In genomic region chr5:94870496-94871214, GRCh38 we compare ENCODE assay signal across 30 cellular contexts.
DNase-seq lines count a peak whose midpoint lies in the region; ATAC-seq and TF ChIP-seq lines count a peak whose summit lies in the region.
"Had no signal": no experiment of that assay in that cellular context is flagged by ENCODE, and none has a peak within 500 bp of the region (broad histone marks: within the 10 kb centered on the region; RNA-seq: fewer than 3 reads in every experiment).

No MANE protein-coding gene starts in this region.

- H4K20me1 ChIP-seq in GM23338 (replicated peaks; ENCODE audit: insufficient read depth) (no peaks in the 10 kb centered on the region), neural progenitor cell (ENCODE audit: low read depth) (no peaks in the 10 kb centered on the region)

- WGBS in endodermal cell (ENCODE audit: insufficient coverage in 1 of 2, insufficient read length in 1 of 2), 2 experiments, result 81 to 86% methylated on average over 5 to 13 of the region's 13 CpGs

- H3K27me3 Mint-ChIP-seq in GM23338 (ENCODE audit: insufficient read depth, low read depth, poor library complexity) (peaks cover 3% of the 10 kb centered on the region), endodermal cell (ENCODE audit: insufficient read depth) (no peaks in the 10 kb centered on the region), neural progenitor cell (ENCODE audit: insufficient read depth, low read depth) (peaks cover 2% of the 10 kb centered on the region)
- H3K27me3 Mint-ChIP-seq: activated CD8-positive, alpha-beta T cell treated with anti-CD3 and anti-CD28 coated beads for 36 hours had no signal

- H3K36me3 Mint-ChIP-seq in GM23338 (ENCODE audit: low read depth) (no peaks in the 10 kb centered on the region), endodermal cell (ENCODE audit: low read depth) (no peaks in the 10 kb centered on the region), neural progenitor cell (no peaks in the 10 kb centered on the region)
- H3K36me3 Mint-ChIP-seq: activated naive CD4-positive, alpha-beta T cell treated with anti-CD3 and anti-CD28 coated beads, Interleukin-2, amount 50 U/mL, for 72 hours; CD4-positive, alpha-beta memory T cell; immature natural killer cell had no signal

- H3K36me3 ChIP-seq in GM23338 (ENCODE audit: insufficient read depth) (no peaks in the 10 kb centered on the region), endodermal cell (ENCODE audit: control insufficient read depth, insufficient read depth, low read length) (no peaks in the 10 kb centered on the region), neural progenitor cell (no peaks in the 10 kb centered on the region)
- H3K36me3 ChIP-seq: gastrocnemius medialis, HAP-1, Peyer's patch, sigmoid colon had no signal

- no peaks in the 10 kb centered on the region for H3K79me2 ChIP-seq in GM23338 (replicated peaks; ENCODE audit: insufficient read depth)
- no peaks in the 10 kb centered on the region for H3K79me2 ChIP-seq in neural progenitor cell (ENCODE audit: low read depth)

- H3K4me3 Mint-ChIP-seq in GM23338 (no peak overlapping the region), endodermal cell (no peak overlapping the region), neural progenitor cell (no peak overlapping the region)
- H3K4me3 Mint-ChIP-seq: activated CD8-positive, alpha-beta T cell treated with anti-CD3 and anti-CD28 coated beads for 36 hours; B cell; CD4-positive, alpha-beta memory T cell; immature natural killer cell; T-helper 2 cell treated with Interferon-gamma antibody and Interleukin-4, amounts not matched to agents 5 μg/mL and 100 μg/mL, for 36 hours had no signal

- DNase-seq in GM23338 (ENCODE audit: low spot score), result peak; percentile 62
- peak; percentile 91 for DNase-seq in NCI-H2227 (lab: John Stamatoyannopoulos, UW; ENCODE audit: unreplicated experiment)
- peak; percentile 69 for DNase-seq in endodermal cell
- DNase-seq in neural progenitor cell (ENCODE audit: low spot score), result peak; percentile 61
- DNase-seq in SIG-M5 treated with dmso at 0.1 percent for 504 hours (lab: John Stamatoyannopoulos, UW; ENCODE audit: unreplicated experiment), result no peak
- DNase-seq: activated CD8-positive, alpha-beta T cell treated with anti-CD3 and anti-CD28 coated beads for 36 hours; anterior cingulate cortex; CD4-positive, alpha-beta memory T cell; gastrocnemius medialis; immature natural killer cell; left cardiac atrium; mammary epithelial cell; MV-4-11; NCI-H1694 treated with DMSO at 0.1 percent for 48 hours; NCI-H2171; NCI-H524 treated with DMSO at 0.1 percent for 48 hours; Peyer's patch; SHP77 treated with DMSO at 0.1 percent for 48 hours; sigmoid colon; stimulated activated CD4-positive, alpha-beta T cell treated with anti-CD3 and anti-CD28 coated beads, Interleukin-4, amount 100 ng/mL, for 24 hours had no signal

- no peaks in the 10 kb centered on the region for H3K27me3 ChIP-seq in GM23338 (ENCODE audit: insufficient read depth)
- H3K27me3 ChIP-seq in endodermal cell (ENCODE audit: control insufficient read depth, insufficient read depth, low read length, poor library complexity, severe bottlenecking), result no peaks in the 10 kb centered on the region
- H3K27me3 ChIP-seq in neural progenitor cell, result no peaks in the 10 kb centered on the region
- H3K27me3 ChIP-seq: gastrocnemius medialis, Peyer's patch, sigmoid colon, tibial nerve had no signal

- H3F3A ChIP-seq in GM23338 (replicated peaks; ENCODE audit: low read depth), result no peaks in the 10 kb centered on the region
- H3F3A ChIP-seq in neural progenitor cell (ENCODE audit: low read depth), result no peaks in the 10 kb centered on the region

- H3K4me1 ChIP-seq in GM23338 (ENCODE audit: insufficient read depth) (peaks cover 34% of the 10 kb centered on the region), endodermal cell (ENCODE audit: control insufficient read depth, insufficient read depth, low read length) (no peaks in the 10 kb centered on the region), neural progenitor cell (peaks cover 35% of the 10 kb centered on the region)
- H3K4me1 ChIP-seq: gastrocnemius medialis, Peyer's patch, sigmoid colon, tibial nerve had no signal

- H3K9ac ChIP-seq in endodermal cell (ENCODE audit: extremely low read depth, low read length, poor library complexity, severe bottlenecking), result no peak overlapping the region
- H3K9ac ChIP-seq in neural progenitor cell, result no peak overlapping the region

- ATAC-seq in GM23338 (peak; percentile 34; the same call in 1 of the 3 replicates), HG02623 (IDR thresholded peaks at IDR 0.05; ENCODE audit: unreplicated experiment) (no peak), HG03354 (IDR thresholded peaks at IDR 0.05; ENCODE audit: poor library complexity, severe bottlenecking, unreplicated experiment) (no peak), HG03280 (IDR thresholded peaks at IDR 0.05; ENCODE audit: unreplicated experiment) (no peak)
- ATAC-seq: activated CD8-positive, alpha-beta T cell treated with anti-CD3 and anti-CD28 coated beads for 36 hours; activated naive CD4-positive, alpha-beta T cell treated with anti-CD3 and anti-CD28 coated beads, Interleukin-2, amount 50 U/mL, for 72 hours; gastrocnemius medialis; left cardiac atrium had no signal

- no peak overlapping the region for H3K4me3 ChIP-seq in GM23338
- H3K4me3 ChIP-seq in endodermal cell (ENCODE audit: low read length), result no peak overlapping the region
- H3K4me3 ChIP-seq in neural progenitor cell, result no peak overlapping the region
- H3K4me3 ChIP-seq: gastrocnemius medialis, HAP-1, Peyer's patch, sigmoid colon, tibial nerve had no signal

- peak overlapping the region; percentile 53 for H3K27ac ChIP-seq in GM23338 (ENCODE audit: low read depth)
- peak overlapping the region; percentile 31 for H3K27ac ChIP-seq in endodermal cell (ENCODE audit: low read depth, low read length)
- H3K27ac ChIP-seq in neural progenitor cell, result no peak overlapping the region
- H3K27ac ChIP-seq: gastrocnemius medialis, Peyer's patch, sigmoid colon, tibial nerve had no signal

- no peaks in the 10 kb centered on the region for H3K9me2 ChIP-seq in GM23338 (ENCODE audit: insufficient read depth)

- H2AFZ ChIP-seq in GM23338 (no peak overlapping the region), neural progenitor cell (replicated peaks) (no peak overlapping the region)

- no peaks in the 10 kb centered on the region for H3K9me3 ChIP-seq in endodermal cell (ENCODE audit: control insufficient read depth, low read length)
- no peaks in the 10 kb centered on the region for H3K9me3 ChIP-seq in neural progenitor cell (ENCODE audit: low read depth)
- H3K9me3 ChIP-seq: gastrocnemius medialis, HAP-1, Peyer's patch, sigmoid colon, tibial nerve had no signal

- H3K27ac Mint-ChIP-seq in GM23338 (peak overlapping the region; percentile 23; the same call in 1 of the 2 replicates), endodermal cell (peak overlapping the region; percentile 74), neural progenitor cell (no peak overlapping the region)
- H3K27ac Mint-ChIP-seq: activated CD8-positive, alpha-beta T cell treated with anti-CD3 and anti-CD28 coated beads for 36 hours; activated naive CD4-positive, alpha-beta T cell treated with anti-CD3 and anti-CD28 coated beads, Interleukin-2, amount 50 U/mL, for 72 hours; activated T-helper 2 cell treated with anti-CD3 and anti-CD28 coated beads, Interferon-gamma antibody, Interleukin-2, Interleukin-4, amounts not matched to agents 10 μg/mL and 5 μg/mL and 100 μg/mL, durations not matched to agents 14 hours and 24 hours and 36 hours; B cell; CD4-positive, alpha-beta memory T cell; immature natural killer cell; progenitor cell of endocrine pancreas; T-helper 2 cell treated with Interferon-gamma antibody and Interleukin-4, amounts not matched to agents 5 μg/mL and 100 μg/mL, for 36 hours had no signal

- no peaks in the 10 kb centered on the region for H3K9me3 Mint-ChIP-seq in GM23338
- no peaks in the 10 kb centered on the region for H3K9me3 Mint-ChIP-seq in endodermal cell
- no peaks in the 10 kb centered on the region for H3K9me3 Mint-ChIP-seq in neural progenitor cell
- H3K9me3 Mint-ChIP-seq: activated CD8-positive, alpha-beta T cell treated with anti-CD3 and anti-CD28 coated beads for 36 hours; activated naive CD4-positive, alpha-beta T cell treated with anti-CD3 and anti-CD28 coated beads, Interleukin-2, amount 50 U/mL, for 72 hours; activated T-helper 2 cell treated with anti-CD3 and anti-CD28 coated beads, Interferon-gamma antibody, Interleukin-2, Interleukin-4, amounts not matched to agents 10 μg/mL and 5 μg/mL and 100 μg/mL, durations not matched to agents 14 hours and 24 hours and 36 hours; CD4-positive, alpha-beta memory T cell; immature natural killer cell; T-helper 2 cell treated with Interferon-gamma antibody and Interleukin-4, amounts not matched to agents 5 μg/mL and 100 μg/mL, for 36 hours had no signal

- H3K4me1 Mint-ChIP-seq in GM23338, result peaks cover 44% of the 10 kb centered on the region
- H3K4me1 Mint-ChIP-seq in endodermal cell, result peaks cover 12% of the 10 kb centered on the region
- peaks cover 15% of the 10 kb centered on the region for H3K4me1 Mint-ChIP-seq in neural progenitor cell
- H3K4me1 Mint-ChIP-seq: B cell; CD4-positive, alpha-beta memory T cell; immature natural killer cell had no signal

- H3K4me2 ChIP-seq in GM23338, result no peak overlapping the region
- no peak overlapping the region for H3K4me2 ChIP-seq in neural progenitor cell

- no peak for TF ChIP-seq CTCF in GM23338 (conservative IDR thresholded peaks at IDR 0.05; ENCODE audit: low read depth in 2 of 2)
- TF ChIP-seq CTCF in endodermal cell (conservative IDR thresholded peaks at IDR 0.05), result no peak
- TF ChIP-seq CTCF in neural progenitor cell (IDR thresholded peaks at IDR 0.05), result no peak

TF ChIP-seq in GM23338, 12 proteins besides CTCF, POLR2A, EP300 and RAD21 (continues in another document):
- no peak for TF ChIP-seq JUNB (IDR thresholded peaks at IDR 0.05; ENCODE audit: unreplicated experiment)
